In genomic region chr1:101227837-101228236, GRCh38 we compare ENCODE assay signal across 16 cellular contexts. TPM values are rescaled to one million over a fixed set of nuclear protein-coding genes. Genes with fewer than 3 reads are reported as not detected.
DNase-seq lines count a peak whose midpoint lies in the region; ATAC-seq and TF ChIP-seq lines count a peak whose summit lies in the region.
"Had no signal": no experiment of that assay in that cellular context is flagged by ENCODE, and none has a peak within 500 bp of the region (broad histone marks: within the 10 kb centered on the region; RNA-seq: fewer than 3 reads in every experiment).

No MANE protein-coding gene starts in this region.

- peaks cover 12% of the 10 kb centered on the region for H3K36me3 Mint-ChIP-seq in activated naive CD4-positive, alpha-beta T cell treated with anti-CD3 and anti-CD28 coated beads, Interleukin-2, amount 50 U/mL, for 24 hours
- H3K36me3 Mint-ChIP-seq in activated naive CD4-positive, alpha-beta T cell treated with anti-CD3 and anti-CD28 coated beads, Interleukin-2, amount 50 U/mL, for 72 hours: peaks cover 19 to 50% of the 10 kb centered on the region in 2 donors
- peaks cover 2 to 11% of the 10 kb centered on the region in 2 donors for H3K36me3 Mint-ChIP-seq in CD4-positive, alpha-beta memory T cell
- H3K36me3 Mint-ChIP-seq in GM23338 (ENCODE audit: low read depth): no peaks in the 10 kb centered on the region
- H3K36me3 Mint-ChIP-seq in central memory CD8-positive, alpha-beta T cell (ENCODE audit: insufficient read depth): peaks cover 4% of the 10 kb centered on the region

- no peak for ATAC-seq in activated naive CD4-positive, alpha-beta T cell treated with anti-CD3 and anti-CD28 coated beads, Interleukin-2, amount 50 U/mL, for 72 hours
- ATAC-seq in GM23338 (no peak), sciatic nerve (no peak)
- no peak for ATAC-seq in central memory CD8-positive, alpha-beta T cell (replicated peaks; ENCODE audit: extremely low read depth, poor library complexity, severe bottlenecking)

- POLR2A ChIA-PET in CD4-positive, alpha-beta memory T cell (lab: Charles Lee; ENCODE audit: partially characterized antibody): interaction anchor here (0.9 to 1.2 kb wide), 2 partner anchors 8 to 11 kb away, joined by 3 to 4 read pairs; no protein-coding TSS in a partner anchor

- CTCF ChIA-PET in CD4-positive, alpha-beta memory T cell (lab: Charles Lee; ENCODE audit: partially characterized antibody): interaction anchor here (0.6 to 2.1 kb wide), 2 partner anchors 8 to 11 kb away, joined by 3 to 10 read pairs; no protein-coding TSS in a partner anchor

- H2AFZ ChIP-seq in GM23338: peak overlapping the region; percentile 74

- intact Hi-C loops in CD4-positive, alpha-beta memory T cell (cut with micrococcal nuclease): no loop called here
- intact Hi-C loops in sciatic nerve (cut with DNase I): no loop called here

- no peaks in the 10 kb centered on the region for H3K36me3 ChIP-seq in CD4-positive, alpha-beta memory T cell (ENCODE audit: insufficient read depth, low read length)
- no peaks in the 10 kb centered on the region for H3K36me3 ChIP-seq in GM23338 (ENCODE audit: insufficient read depth)

- H3K4me2 ChIP-seq in GM23338: no peak overlapping the region

- H3K27ac Mint-ChIP-seq in activated naive CD4-positive, alpha-beta T cell treated with anti-CD3 and anti-CD28 coated beads, Interleukin-2, amount 50 U/mL, for 24 hours: peak overlapping the region; percentile 51
- H3K27ac Mint-ChIP-seq in activated naive CD4-positive, alpha-beta T cell treated with anti-CD3 and anti-CD28 coated beads, Interleukin-2, amount 50 U/mL, for 72 hours: no peak overlapping the region
- peak overlapping the region in 4 of 7 donors; percentile 25 to 81 (median 62) for H3K27ac Mint-ChIP-seq in CD4-positive, alpha-beta memory T cell
- H3K27ac Mint-ChIP-seq in GM23338: no peak overlapping the region
- peak overlapping the region; percentile 49 for H3K27ac Mint-ChIP-seq in central memory CD8-positive, alpha-beta T cell (ENCODE audit: low read depth)
- H3K27ac Mint-ChIP-seq: B cell; CD8-positive, alpha-beta T cell; HFFc6 had no signal

- H3K79me2 ChIP-seq in GM23338 (replicated peaks; ENCODE audit: insufficient read depth): no peaks in the 10 kb centered on the region

- H3K9me2 ChIP-seq in GM23338 (ENCODE audit: insufficient read depth): no peaks in the 10 kb centered on the region

- peaks cover 12% of the 10 kb centered on the region for H3K4me1 ChIP-seq in CD4-positive, alpha-beta memory T cell (ENCODE audit: insufficient read depth, low read length)
- H3K4me1 ChIP-seq in GM23338 (ENCODE audit: insufficient read depth): no peaks in the 10 kb centered on the region

- no peaks in the 10 kb centered on the region for H3F3A ChIP-seq in GM23338 (replicated peaks; ENCODE audit: low read depth)

- no peak overlapping the region for H3K27ac ChIP-seq in CD4-positive, alpha-beta memory T cell (ENCODE audit: low read depth, low read length)
- H3K27ac ChIP-seq in GM23338 (ENCODE audit: low read depth): no peak overlapping the region

- TF ChIP-seq CTCF in GM23338 (conservative IDR thresholded peaks at IDR 0.05; ENCODE audit: low read depth in 2 of 2): no peak

- DNase-seq in activated naive CD4-positive, alpha-beta T cell treated with anti-CD3 and anti-CD28 coated beads, Interleukin-2, amount 50 U/mL, for 72 hours (ENCODE audit: low spot score in 2 of 2): no peak
- no peak for DNase-seq in CD4-positive, alpha-beta memory T cell
- DNase-seq in GM23338 (ENCODE audit: low spot score) (no peak), sciatic nerve (ENCODE audit: low spot score) (no peak), amygdala (lab: John Stamatoyannopoulos, UW) (no peak)
- DNase-seq in central memory CD8-positive, alpha-beta T cell (ENCODE audit: low spot score in 2 of 2): no peak
- DNase-seq: C1 segment of cervical spinal cord; CD8-positive, alpha-beta T cell; COR-L47; DMS153; DMS79 treated with DMSO at 0.1 percent for 48 hours; EL; HCEC 1CT; HFFc6 had no signal

- no peaks in the 10 kb centered on the region for H3K27me3 Mint-ChIP-seq in activated naive CD4-positive, alpha-beta T cell treated with anti-CD3 and anti-CD28 coated beads, Interleukin-2, amount 50 U/mL, for 24 hours
- no peaks in the 10 kb centered on the region for H3K27me3 Mint-ChIP-seq in CD4-positive, alpha-beta memory T cell
- H3K27me3 Mint-ChIP-seq in GM23338 (ENCODE audit: insufficient read depth, low read depth, poor library complexity): peaks cover 2% of the 10 kb centered on the region
- H3K27me3 Mint-ChIP-seq in central memory CD8-positive, alpha-beta T cell: no peaks in the 10 kb centered on the region
- H3K27me3 Mint-ChIP-seq: B cell had no signal

- no peak overlapping the region for H3K4me3 ChIP-seq in CD4-positive, alpha-beta memory T cell (ENCODE audit: low read length in 2 of 2)
- no peak overlapping the region for H3K4me3 ChIP-seq in GM23338

- peaks cover 44% of the 10 kb centered on the region for H3K4me1 Mint-ChIP-seq in activated naive CD4-positive, alpha-beta T cell treated with anti-CD3 and anti-CD28 coated beads, Interleukin-2, amount 50 U/mL, for 24 hours
- H3K4me1 Mint-ChIP-seq in CD4-positive, alpha-beta memory T cell: peaks cover 20 to 53% (median 34%) of the 10 kb centered on the region in 4 donors
- H3K4me1 Mint-ChIP-seq in GM23338: no peaks in the 10 kb centered on the region
- H3K4me1 Mint-ChIP-seq in central memory CD8-positive, alpha-beta T cell: peaks cover 27% of the 10 kb centered on the region

- no peaks in the 10 kb centered on the region for H3K27me3 ChIP-seq in CD4-positive, alpha-beta memory T cell (ENCODE audit: insufficient read depth, low read length)
- H3K27me3 ChIP-seq in GM23338 (ENCODE audit: insufficient read depth): no peaks in the 10 kb centered on the region

- no peaks in the 10 kb centered on the region for H4K20me1 ChIP-seq in GM23338 (replicated peaks; ENCODE audit: insufficient read depth)

- H3K4me3 Mint-ChIP-seq in activated naive CD4-positive, alpha-beta T cell treated with anti-CD3 and anti-CD28 coated beads, Interleukin-2, amount 50 U/mL, for 24 hours: no peak overlapping the region
- peak overlapping the region in 2 of 8 donors; percentile 43 to 46 for H3K4me3 Mint-ChIP-seq in CD4-positive, alpha-beta memory T cell
- H3K4me3 Mint-ChIP-seq in GM23338: no peak overlapping the region
- no peak overlapping the region for H3K4me3 Mint-ChIP-seq in central memory CD8-positive, alpha-beta T cell
- H3K4me3 Mint-ChIP-seq: B cell; CD8-positive, alpha-beta T cell; HFFc6 had no signal

- peaks cover 4% of the 10 kb centered on the region for H3K9me3 Mint-ChIP-seq in activated naive CD4-positive, alpha-beta T cell treated with anti-CD3 and anti-CD28 coated beads, Interleukin-2, amount 50 U/mL, for 24 hours
- H3K9me3 Mint-ChIP-seq in activated naive CD4-positive, alpha-beta T cell treated with anti-CD3 and anti-CD28 coated beads, Interleukin-2, amount 50 U/mL, for 72 hours: peaks cover 12 to 14% of the 10 kb centered on the region in 2 donors
- H3K9me3 Mint-ChIP-seq in CD4-positive, alpha-beta memory T cell: peaks cover 0 to 4% (median 0%) of the 10 kb centered on the region in 8 donors
- no peaks in the 10 kb centered on the region for H3K9me3 Mint-ChIP-seq in GM23338
- no peaks in the 10 kb centered on the region for H3K9me3 Mint-ChIP-seq in central memory CD8-positive, alpha-beta T cell
- H3K9me3 Mint-ChIP-seq: HFFc6 had no signal

- H3K9me3 ChIP-seq in CD4-positive, alpha-beta memory T cell (ENCODE audit: control insufficient read depth in 1 of 2, low read length in 2 of 2): no peaks in the 10 kb centered on the region

TF ChIP-seq in GM23338, 12 proteins besides CTCF, POLR2A, EP300 and RAD21 (continues in another document):
- TF ChIP-seq NANOG (IDR thresholded peaks at IDR 0.05; ENCODE audit: borderline replicate concordance) (no peak), ZNF114 (CRISPR knock-in tag; IDR thresholded peaks at IDR 0.05) (no peak), CREB1 (CRISPR knock-in tag; IDR thresholded peaks at IDR 0.05; ENCODE audit: low read depth) (no peak), POLR2AphosphoS5 (IDR thresholded peaks at IDR 0.05; ENCODE audit: low read depth) (no peak)

RNA-seq across cellular contexts. Expression of gene S1PR1, which starts 9.0 kb away (rescaled TPM):
- total RNA-seq in activated naive CD4-positive, alpha-beta T cell treated with anti-CD3 and anti-CD28 coated beads, Interleukin-2, amount 50 U/mL, for 72 hours: 100 to 1,000 TPM; 125 to 221 TPM
- 100 to 1,000 TPM; 363 to 366 TPM for total RNA-seq in CD4-positive, alpha-beta memory T cell
- 100 to 1,000 TPM; 277 to 320 TPM for polyA plus RNA-seq in CD4-positive, alpha-beta memory T cell
- total RNA-seq in GM23338 (2014; rRNA removed; shearing (Covaris generic)): 4.1 and 5.2 TPM in 2 replicates
- 2.6 and 2.7 TPM in 2 replicates for polyA plus RNA-seq in GM23338 (2016; fragmentation: Nextera tagmentation; extraction: Ambion mirVana)
- total RNA-seq in sciatic nerve: 64.7 TPM

Comparison
In these comparisons a context has a peak if more than half of its experiments do, and no peak if none do; other contexts are left out.
1. H3K27ac Mint-ChIP-seq: peak in activated naive CD4-positive, alpha-beta T cell treated with anti-CD3 and anti-CD28 coated beads, Interleukin-2, amount 50 U/mL, for 24 hours (single experiment), CD4-positive, alpha-beta memory T cell (4 of 7) and central memory CD8-positive, alpha-beta T cell (single experiment); none in activated naive CD4-positive, alpha-beta T cell treated with anti-CD3 and anti-CD28 coated beads, Interleukin-2, amount 50 U/mL, for 72 hours (0 of 2) and GM23338 (single experiment).
2. RNA of gene S1PR1, which starts 9.0 kb away (total RNA-seq): 363 to 366 TPM in CD4-positive, alpha-beta memory T cell, 125 to 221 TPM in activated naive CD4-positive, alpha-beta T cell treated with anti-CD3 and anti-CD28 coated beads, Interleukin-2, amount 50 U/mL, for 72 hours and 64.7 TPM in sciatic nerve (single experiment); 4.1 to 5.2 TPM in GM23338; every median in the first group is over 10 times any median in the second.